19 cellular contexts compared by ENCODE assay signal in the genomic region with DNA sequence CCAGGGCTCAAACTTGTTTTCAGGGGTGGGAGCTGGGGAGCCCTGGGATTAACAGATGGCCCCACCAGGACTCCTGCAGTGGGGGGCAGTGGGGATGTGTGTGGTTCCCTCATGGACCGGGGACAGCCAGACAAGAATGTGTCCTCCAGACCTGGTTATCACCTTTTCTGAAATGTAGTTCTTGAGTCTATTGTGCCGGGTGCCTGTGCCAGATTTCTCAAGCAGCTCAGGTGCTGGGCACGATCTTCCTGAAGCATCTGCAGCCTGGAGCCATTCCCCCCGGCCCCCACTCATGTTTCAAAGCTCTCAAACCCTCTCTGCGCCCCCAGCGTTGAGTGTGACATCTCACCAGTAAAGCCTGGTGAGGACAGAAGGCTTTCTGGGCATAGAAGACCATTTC. TPM values are rescaled to one million over a fixed set of nuclear protein-coding genes. Genes with fewer than 3 reads are reported as not detected.
A peak's percentile ranks its signal among the peaks of the same experiment; 100 is the strongest.
DNase-seq lines count a peak whose midpoint lies in the region; TF ChIP-seq lines count a peak whose summit lies in the region.
"Had no signal": no experiment of that assay in that cellular context is flagged by ENCODE, and none has a peak within 500 bp of the region (broad histone marks: within the 10 kb centered on the region; RNA-seq: fewer than 3 reads in every experiment).

No MANE protein-coding gene starts in this region.

- H2AFZ ChIP-seq in neuronal stem cell (ENCODE audit: low read length) = peak overlapping the region; percentile 69
- H2AFZ ChIP-seq in mammary epithelial cell (ENCODE audit: low read depth, low read length) = no peak overlapping the region
- H2AFZ ChIP-seq: GM23338 had no signal

- no peak overlapping the region for H3K23ac ChIP-seq in neuronal stem cell (ENCODE audit: low read depth, low read length, poor library complexity)

- TF ChIP-seq CTCF in tibial artery (IDR thresholded peaks at IDR 0.05) = no peak
- TF ChIP-seq CTCF in mammary epithelial cell (conservative IDR thresholded peaks at IDR 0.05 in 1 of 2, IDR thresholded peaks at IDR 0.05 in 1 of 2; ENCODE audit: extremely low read depth in 1 of 2, insufficient read depth in 1 of 2, low read depth in 1 of 2, low read length in 2 of 2) = no peak

- H3K4ac ChIP-seq in neuronal stem cell (ENCODE audit: low read length) = no peak overlapping the region

- H3K4me2 ChIP-seq in neuronal stem cell (ENCODE audit: insufficient read depth, low read length, poor library complexity, severe bottlenecking) (no peak overlapping the region), mammary epithelial cell (ENCODE audit: insufficient read depth, low read depth, low read length) (no peak overlapping the region)
- H3K4me2 ChIP-seq: GM23338 had no signal

- in situ Hi-C loops in mammary epithelial cell (cut with MboI; ENCODE audit: low sequenced_read_pairs in 2 of 2) = loop anchor here (10.0 to 25.0 kb wide), 2 partner anchors 644 to 722 kb away; no protein-coding TSS in a partner anchor

- no CpG with 5 or more reads among the region's 6 CpGs for WGBS in neuronal stem cell (ENCODE audit: extremely low coverage in 2 of 2, insufficient read length in 2 of 2, insufficient replicate concordance in 1 of 2), 2 donors
- WGBS in mammary epithelial cell (ENCODE audit: low coverage, missing lambda C conversion rate) = 84% methylated on average over 5 of the region's 6 CpGs

- H2BK12ac ChIP-seq in neuronal stem cell (ENCODE audit: low read length) = no peak overlapping the region

- H3K4me3 ChIP-seq in adipocyte (ENCODE audit: low read length) = no peak overlapping the region
- H3K4me3 ChIP-seq in neuronal stem cell (ENCODE audit: low read length in 2 of 2) = no peak overlapping the region
- no peak overlapping the region for H3K4me3 ChIP-seq in tibial artery
- no peak overlapping the region for H3K4me3 ChIP-seq in mammary epithelial cell (replicated peaks in 1 of 3; ENCODE audit: insufficient read depth in 1 of 3, low read depth in 2 of 3, low read length in 3 of 3)
- H3K4me3 ChIP-seq: GM23338 had no signal

- H3K4me1 ChIP-seq in adipocyte (ENCODE audit: control insufficient read depth, insufficient read depth, low read length) = peaks cover 43% of the 10 kb centered on the region
- H3K4me1 ChIP-seq in neuronal stem cell (ENCODE audit: control insufficient read depth in 2 of 2, insufficient read depth in 1 of 2, low read depth in 1 of 2, low read length in 2 of 2) = peaks cover 6 to 7% of the 10 kb centered on the region in 2 donors
- peaks cover 0 to 63% (median 49%) of the 10 kb centered on the region in 4 donors for H3K4me1 ChIP-seq in tibial artery
- peaks cover 8% of the 10 kb centered on the region for H3K4me1 ChIP-seq in mammary epithelial cell (ENCODE audit: insufficient read depth, low read length)

- BruUV-seq in mammary epithelial cell (replicated peaks; lab: Mats Ljungman, UMichigan) = no TSS peak

- H2BK5ac ChIP-seq in neuronal stem cell (ENCODE audit: low read length) = no peak overlapping the region

- H3K9me3 ChIP-seq in adipocyte (ENCODE audit: control insufficient read depth, low read length) = no peaks in the 10 kb centered on the region
- H3K9me3 ChIP-seq in neuronal stem cell (replicated peaks in 1 of 2; ENCODE audit: control insufficient read depth in 2 of 2, insufficient read depth in 1 of 2, low read depth in 1 of 2, low read length in 2 of 2) = no peaks in the 10 kb centered on the region
- H3K9me3 ChIP-seq in tibial artery = no peaks in the 10 kb centered on the region
- H3K9me3 ChIP-seq in mammary epithelial cell (replicated peaks; ENCODE audit: insufficient read depth, low read length) = no peaks in the 10 kb centered on the region

- H3K14ac ChIP-seq in neuronal stem cell (ENCODE audit: low read length) = no peak overlapping the region

- no peaks in the 10 kb centered on the region for H3K79me1 ChIP-seq in neuronal stem cell (ENCODE audit: low read depth, low read length)

- H2AK5ac ChIP-seq in neuronal stem cell (ENCODE audit: low read depth, low read length) = no peak overlapping the region

- H3K27me3 ChIP-seq in adipocyte (replicated peaks; ENCODE audit: control insufficient read depth, insufficient read depth, low read length) (no peaks in the 10 kb centered on the region), neuronal stem cell (ENCODE audit: control insufficient read depth in 3 of 3, insufficient read depth in 3 of 3, low read depth in 1 of 3, low read length in 3 of 3) (no peaks in the 10 kb centered on the region), tibial artery (no peaks in the 10 kb centered on the region), mammary epithelial cell (ENCODE audit: insufficient read depth, low read length) (no peaks in the 10 kb centered on the region)

- H3K9ac ChIP-seq in adipocyte (ENCODE audit: low read length) (peak overlapping the region; percentile 10), neuronal stem cell (ENCODE audit: low read depth, low read length, poor library complexity) (no peak overlapping the region), mammary epithelial cell (ENCODE audit: insufficient read depth, low read length) (no peak overlapping the region)

- no peaks in the 10 kb centered on the region for H3K36me3 ChIP-seq in adipocyte (ENCODE audit: control insufficient read depth, insufficient read depth, low read length, severe bottlenecking)
- H3K36me3 ChIP-seq in neuronal stem cell (replicated peaks in 1 of 2; ENCODE audit: control insufficient read depth in 2 of 2, insufficient read depth in 2 of 2, low read length in 2 of 2) = no peaks in the 10 kb centered on the region
- H3K36me3 ChIP-seq in tibial artery = no peaks in the 10 kb centered on the region
- H3K36me3 ChIP-seq in mammary epithelial cell (ENCODE audit: insufficient read depth, low read length) = no peaks in the 10 kb centered on the region

- dilution Hi-C loops in mammary epithelial cell (cut with HindIII; ENCODE audit: low sequenced_read_pairs) = no loop called here

- no peak for DNase-seq in adipocyte (ENCODE audit: low read depth)
- peak; percentile 37 for DNase-seq in ecto neural progenitor cell (ENCODE audit: low spot score)
- no peak for DNase-seq in neuronal stem cell (ENCODE audit: low spot score)
- peak in 1 of 2 donors; percentile 60 for DNase-seq in tibial artery
- no peak for DNase-seq in medulla oblongata (ENCODE audit: extremely low spot score)
- no peak for DNase-seq in germinal center (ENCODE audit: low spot score)
- DNase-seq in mammary epithelial cell = no peak
- DNase-seq: DND-41, KBM-7, MV-4-11, NCI-H1417 treated with DMSO at 0.1 percent for 48 hours, NCI-H2029, NCI-H2171, NCI-H748 treated with DMSO at 0.1 percent for 48 hours, OCI-M1 had no signal

- intact Hi-C loops in tibial artery (cut with DNase I; ENCODE audit: low total_unique reads) = loop anchor here (5.0 kb wide), 1 partner anchor 392 kb away; no protein-coding TSS in a partner anchor
- intact Hi-C loops in mammary epithelial cell (cut with micrococcal nuclease) = no loop called here

- H4K91ac ChIP-seq in neuronal stem cell (ENCODE audit: low read depth, low read length, poor library complexity) = no peak overlapping the region

- H3K27ac ChIP-seq in neuronal stem cell (replicated peaks; ENCODE audit: low read length) (no peak overlapping the region), tibial artery (peak overlapping the region; percentile 72 to 78), mammary epithelial cell (ENCODE audit: insufficient read depth, low read depth, low read length) (no peak overlapping the region)
- H3K27ac ChIP-seq: C4-2B had no signal

- H4K20me1 ChIP-seq in mammary epithelial cell (ENCODE audit: insufficient read depth, low read length) = no peaks in the 10 kb centered on the region

- H2BK15ac ChIP-seq in neuronal stem cell (ENCODE audit: low read length) = no peak overlapping the region

- H2BK120ac ChIP-seq in neuronal stem cell (ENCODE audit: low read depth, low read length) = no peak overlapping the region

- CTCF ChIA-PET in mammary epithelial cell (lab: Charles Lee; ENCODE audit: low non-redundant PET) = no interaction called here

- H3K79me2 ChIP-seq in mammary epithelial cell (ENCODE audit: insufficient read depth, low read length) = no peaks in the 10 kb centered on the region

- no peak overlapping the region for H3K18ac ChIP-seq in neuronal stem cell (ENCODE audit: low read length)

- H4K8ac ChIP-seq in neuronal stem cell (ENCODE audit: low read depth, low read length) = no peak overlapping the region

RNA-seq across cellular contexts. Expression of a gene that starts 48.4 kb away (rescaled TPM):
- 2.1 TPM for polyA plus RNA-seq in neuronal stem cell (2013, experiment 1 of 2)
- 2.5 TPM for polyA plus RNA-seq in neuronal stem cell (2013, experiment 2 of 2)
- total RNA-seq in mammary epithelial cell = under 1 TPM in 1 of 2 donors, not detected in 1; 0.67 TPM
- not detected for polyA plus RNA-seq in mammary epithelial cell
- polyA minus RNA-seq in mammary epithelial cell = not detected
- total RNA-seq: NCI-H460, RPMI7951 had no signal

Comparison
In these comparisons a context has a peak if more than half of its experiments do, and no peak if none do; other contexts are left out.
1. H3K27ac ChIP-seq: peak in tibial artery (2 of 2); none in neuronal stem cell (single experiment) and mammary epithelial cell (single experiment).